In the genomic region with DNA sequence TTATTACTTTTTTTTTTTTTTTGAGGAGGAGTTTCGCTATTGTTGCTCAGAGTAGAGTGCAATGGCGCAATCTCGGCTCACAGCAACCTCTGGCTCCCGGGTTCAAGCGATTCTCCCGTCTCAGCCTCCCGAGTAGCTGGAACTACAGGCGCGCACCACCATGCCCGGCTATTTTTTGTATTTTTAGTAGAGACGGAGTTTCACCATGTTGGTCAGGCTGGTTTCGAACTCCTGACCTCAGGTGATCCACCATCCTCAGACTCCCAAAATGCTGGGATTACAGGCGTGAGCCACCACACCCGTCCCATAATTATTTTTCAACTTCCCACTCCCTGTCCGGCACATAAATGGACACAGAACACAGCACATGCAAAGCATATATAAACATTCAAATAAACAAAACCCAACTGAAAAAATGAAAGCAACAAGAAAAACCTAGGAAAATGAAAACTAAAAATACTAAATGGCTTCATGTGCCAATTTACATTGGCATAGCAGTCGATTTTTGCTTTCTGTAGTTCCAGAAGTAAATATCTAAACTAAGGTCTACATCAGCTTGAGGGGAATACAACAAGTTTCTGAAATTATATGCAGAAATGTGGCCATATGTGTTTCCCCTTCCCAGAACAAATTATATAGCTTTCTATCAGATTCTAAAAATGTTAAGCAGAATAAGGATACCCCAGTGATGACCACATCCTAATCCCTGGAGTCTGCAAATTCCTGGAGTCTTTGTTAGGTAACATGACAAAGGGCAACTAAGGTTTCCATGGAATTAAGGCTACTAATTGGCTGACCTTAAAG, we compare ENCODE assay signal across 1 cellular context.
TF ChIP-seq lines count a peak whose summit lies in the region.

No MANE protein-coding gene starts in this region.

TF ChIP-seq in GM23338, 12 proteins besides CTCF, POLR2A, EP300 and RAD21 (continued from another document):
- no peak for TF ChIP-seq ZNF462 (CRISPR knock-in tag; IDR thresholded peaks at IDR 0.05)
- TF ChIP-seq ETS1 (IDR thresholded peaks at IDR 0.05), result no peak
- no peak for TF ChIP-seq POLR2AphosphoS5 (IDR thresholded peaks at IDR 0.05; ENCODE audit: low read depth)
- no peak for TF ChIP-seq CREB1 (CRISPR knock-in tag; IDR thresholded peaks at IDR 0.05; ENCODE audit: low read depth)
TF ChIP-seq in GM23338: peak in this region for 0.
